ENCODE assay signal across 9 cellular contexts in genomic region chr21:33578959-33579542, GRCh38. TPM values are rescaled to one million over a fixed set of nuclear protein-coding genes. Genes with fewer than 3 reads are reported as not detected.
DNase-seq lines count a peak whose midpoint lies in the region; ATAC-seq and TF ChIP-seq lines count a peak whose summit lies in the region.
"Had no signal": no experiment of that assay in that cellular context is flagged by ENCODE, and none has a peak within 500 bp of the region (broad histone marks: within the 10 kb centered on the region; RNA-seq: fewer than 3 reads in every experiment).

No MANE protein-coding gene starts in this region.

- H3K36me3 Mint-ChIP-seq in activated T-cell treated with anti-CD3 and anti-CD28 coated beads, Interleukin-2, amount 50 U/mL, for 4 hours (ENCODE audit: insufficient read depth), result peaks cover 15% of the 10 kb centered on the region

- H3K4me1 ChIP-seq in Panc1 (ENCODE audit: control insufficient read depth, insufficient read depth, low read length), result no peaks in the 10 kb centered on the region; the same call in 1 of the 2 replicates
- no peaks in the 10 kb centered on the region for H3K4me1 ChIP-seq in gastrocnemius medialis
- H3K4me1 ChIP-seq in left lung, result peaks cover 0 to 22% of the 10 kb centered on the region in 2 donors

- H3K27me3 ChIP-seq in Panc1 (ENCODE audit: control insufficient read depth, insufficient read depth, low read length) (no peaks in the 10 kb centered on the region), gastrocnemius medialis (no peaks in the 10 kb centered on the region), left lung (no peaks in the 10 kb centered on the region)

- H3K27ac ChIP-seq in Panc1 (ENCODE audit: low read length), result peak overlapping the region; percentile 59; the same call in 1 of the 2 replicates
- peak overlapping the region in 3 of 4 donors; percentile 48 to 59 (median 57) for H3K27ac ChIP-seq in gastrocnemius medialis
- peak overlapping the region in 1 of 2 donors; percentile 58 for H3K27ac ChIP-seq in left lung

- no TSS peak for BruUV-seq in Panc1 (replicated peaks; lab: Mats Ljungman, UMichigan)

- TF ChIP-seq POLR2A in gastrocnemius medialis (IDR thresholded peaks at IDR 0.05), result no peak

- H3K4me3 ChIP-seq in Panc1 (ENCODE audit: low read depth in 2 of 2, low read length in 2 of 2), result no peak overlapping the region
- no peak overlapping the region for H3K4me3 ChIP-seq in gastrocnemius medialis
- H3K4me3 ChIP-seq in left lung, result no peak overlapping the region

- DNase-seq in activated T-cell treated with anti-CD3 and anti-CD28 coated beads, Interleukin-2, amount 50 U/mL, for 4 hours, result no peak
- DNase-seq in activated T-cell treated with anti-CD3 and anti-CD28 coated beads for 4 hours (no peak), Panc1 (ENCODE audit: low read depth, low spot score) (no peak), dermis blood vessel endothelial cell (peak; percentile 57), gastrocnemius medialis (no peak), left lung (no peak)
- DNase-seq: COR-L47 had no signal

- POLR2A ChIA-PET in Panc1 (lab: Charles Lee), result no interaction called here

- peaks cover 24% of the 10 kb centered on the region for H3K36me3 ChIP-seq in Panc1 (ENCODE audit: control insufficient read depth, insufficient read depth, low read length)
- peaks cover 0 to 38% of the 10 kb centered on the region in 2 donors for H3K36me3 ChIP-seq in gastrocnemius medialis
- peaks cover 0 to 42% of the 10 kb centered on the region in 2 donors for H3K36me3 ChIP-seq in left lung

- CTCF ChIA-PET in Panc1 (lab: Charles Lee), result interaction anchor here (0.6 kb wide), 1 partner anchor 79 kb away, joined by 3 read pairs; no protein-coding TSS in a partner anchor

- intact Hi-C loops in Panc1 (cut with micrococcal nuclease; ENCODE audit: unreplicated experiment) (no loop called here), gastrocnemius medialis (cut with DNase I; ENCODE audit: low total_unique reads) (no loop called here), left lung (cut with DNase I) (no loop called here)

- no peak overlapping the region for H3K4me3 Mint-ChIP-seq in activated T-cell treated with anti-CD3 and anti-CD28 coated beads, Interleukin-2, amount 50 U/mL, for 4 hours

- no peaks in the 10 kb centered on the region for H3K9me3 Mint-ChIP-seq in activated T-cell treated with anti-CD3 and anti-CD28 coated beads, Interleukin-2, amount 50 U/mL, for 4 hours

- ATAC-seq in activated T-cell treated with anti-CD3 and anti-CD28 coated beads, Interleukin-2, amount 50 U/mL, for 4 hours, result peak; percentile 37 to 50
- ATAC-seq in Panc1 (peak; percentile 49; the same call in 1 of the 2 replicates), gastrocnemius medialis (no peak), GM18909 (IDR thresholded peaks at IDR 0.05; ENCODE audit: poor library complexity, unreplicated experiment) (no peak), left lung (no peak), HG03460 (IDR thresholded peaks at IDR 0.05; ENCODE audit: unreplicated experiment) (no peak)

- peaks cover 9% of the 10 kb centered on the region for H3K4me1 Mint-ChIP-seq in activated T-cell treated with anti-CD3 and anti-CD28 coated beads, Interleukin-2, amount 50 U/mL, for 4 hours (ENCODE audit: low read depth)

- no peaks in the 10 kb centered on the region for H3K27me3 Mint-ChIP-seq in activated T-cell treated with anti-CD3 and anti-CD28 coated beads, Interleukin-2, amount 50 U/mL, for 4 hours (ENCODE audit: low read depth)

- H3K9me3 ChIP-seq in Panc1 (ENCODE audit: control insufficient read depth, insufficient read depth, low read depth, low read length) (no peaks in the 10 kb centered on the region), gastrocnemius medialis (no peaks in the 10 kb centered on the region), left lung (no peaks in the 10 kb centered on the region)

- TF ChIP-seq CTCF in Panc1 (IDR thresholded peaks at IDR 0.05), result no peak
- no peak for TF ChIP-seq CTCF in gastrocnemius medialis (IDR thresholded peaks at IDR 0.05 in 4 of 5, conservative IDR thresholded peaks at IDR 0.05 in 1 of 5)
- no peak for TF ChIP-seq CTCF in left lung (IDR thresholded peaks at IDR 0.05)

- in situ Hi-C loops in Panc1 (cut with HindIII; ENCODE audit: low pct_unique_long_range_greater_than_20kb, low sequenced_read_pairs) (no loop called here), gastrocnemius medialis (cut with MboI; ENCODE audit: low sequenced_read_pairs in 4 of 4) (no loop called here)

RNA-seq across cellular contexts. Expression of gene DONSON, which starts 9.4 kb away (rescaled TPM):
- 10 to 100 TPM; 20.9 to 22.5 (median 22.0) TPM for total RNA-seq in activated T-cell treated with anti-CD3 and anti-CD28 coated beads, Interleukin-2, amount 50 U/mL, for 4 hours
- total RNA-seq in Panc1 (2021; ENCODE audit: unreplicated experiment), result 21.9 TPM
- polyA plus RNA-seq in Panc1 (2012; ENCODE audit: insufficient read length), result 11.0 TPM
- total RNA-seq in dermis blood vessel endothelial cell, result 9.2 and 18.6 TPM in 2 replicates
- total RNA-seq in gastrocnemius medialis, result 1 to 10 TPM; 3.6 to 5.3 (median 4.2) TPM
- total RNA-seq in left lung, result 10 to 100 TPM; 14.3 to 15.1 TPM

RNA-seq across cellular contexts. Expression of gene SON, which starts 36.2 kb away (rescaled TPM):
- 100 to 1,000 TPM; 322 to 350 (median 332) TPM for total RNA-seq in activated T-cell treated with anti-CD3 and anti-CD28 coated beads, Interleukin-2, amount 50 U/mL, for 4 hours
- total RNA-seq in Panc1 (2021; ENCODE audit: unreplicated experiment) (183 TPM), dermis blood vessel endothelial cell (180 and 275 TPM in 2 replicates), gastrocnemius medialis (100 to 1,000 TPM; 109 to 390 (median 126) TPM), left lung (100 to 1,000 TPM; 237 to 299 TPM)
- 58.4 TPM for polyA plus RNA-seq in Panc1 (2012; ENCODE audit: insufficient read length)

RNA-seq across cellular contexts. Expression of gene GART, which starts 37.1 kb away (rescaled TPM):
- 100 to 1,000 TPM; 244 to 274 (median 244) TPM for total RNA-seq in activated T-cell treated with anti-CD3 and anti-CD28 coated beads, Interleukin-2, amount 50 U/mL, for 4 hours
- total RNA-seq in Panc1 (2021; ENCODE audit: unreplicated experiment) (132 TPM), dermis blood vessel endothelial cell (89.0 and 106 TPM in 2 replicates), gastrocnemius medialis (10 to 100 TPM; 46.3 to 97.5 (median 55.4) TPM), left lung (10 to 100 TPM; 57.7 to 76.9 TPM)
- 67.4 TPM for polyA plus RNA-seq in Panc1 (2012; ENCODE audit: insufficient read length)

Comparison
In these comparisons a context has a peak if more than half of its experiments do, and no peak if none do; other contexts are left out.
1. ATAC-seq: peak in activated T-cell treated with anti-CD3 and anti-CD28 coated beads, Interleukin-2, amount 50 U/mL, for 4 hours (2 of 2) and Panc1 (single experiment); none in gastrocnemius medialis (0 of 2), GM18909 (single experiment), left lung (single experiment) and HG03460 (single experiment).